Comparison of ENCODE assay signal across 1 cellular context in genomic region chr6:11766056-11766455, GRCh38.
TF ChIP-seq lines count a peak whose summit lies in the region.

No MANE protein-coding gene starts in this region.

TF ChIP-seq in SK-N-SH, 30 proteins besides CTCF, POLR2A, EP300 and RAD21 (continued from another document):
- TF ChIP-seq USF2 (IDR thresholded peaks at IDR 0.05; ENCODE audit: borderline replicate concordance, low read depth, low read length) = no peak
- no peak for TF ChIP-seq MEF2A (IDR thresholded peaks at IDR 0.05; ENCODE audit: borderline replicate concordance, low read depth)
- TF ChIP-seq NFIC (IDR thresholded peaks at IDR 0.05; ENCODE audit: borderline replicate concordance) = no peak
- TF ChIP-seq EZH2phosphoT487 (IDR thresholded peaks at IDR 0.05; ENCODE audit: borderline replicate concordance, low read depth) = no peak
